ENCODE assay signal across 8 cellular contexts in the genomic region with DNA sequence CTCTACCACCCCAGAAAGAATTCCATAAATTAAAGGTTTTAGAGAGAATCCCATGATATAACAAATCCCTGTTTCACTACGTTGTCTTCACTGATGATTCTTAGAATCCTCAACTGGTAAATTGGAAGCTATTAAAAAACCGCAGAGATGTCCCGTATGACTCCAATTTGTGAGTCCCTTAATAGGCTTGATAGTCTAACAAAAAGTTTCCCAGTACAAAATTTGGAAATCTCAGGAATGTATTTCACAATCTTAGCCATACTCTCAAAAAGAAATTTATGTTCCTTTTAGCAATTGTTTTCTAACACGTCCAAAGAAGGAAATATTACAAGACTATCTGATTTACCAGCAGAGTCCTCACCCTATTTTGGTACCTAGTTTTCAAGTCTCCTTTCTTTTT. TPM values are rescaled to one million over a fixed set of nuclear protein-coding genes. Genes with fewer than 3 reads are reported as not detected.
DNase-seq lines count a peak whose midpoint lies in the region; ATAC-seq and TF ChIP-seq lines count a peak whose summit lies in the region.

No MANE protein-coding gene starts in this region.

- H3K27me3 ChIP-seq in HCT116 (ENCODE audit: insufficient read depth, low read length): no peaks in the 10 kb centered on the region
- H3K27me3 ChIP-seq in naive thymus-derived CD4-positive, alpha-beta T cell (ENCODE audit: control insufficient read depth in 2 of 2, insufficient read depth in 2 of 2, low read length in 2 of 2): no peaks in the 10 kb centered on the region

- H3K27ac ChIP-seq in HCT116 (ENCODE audit: low read depth, low read length): no peak overlapping the region
- H3K27ac ChIP-seq in naive thymus-derived CD4-positive, alpha-beta T cell (ENCODE audit: low read depth, low read length): peak overlapping the region; percentile 93

- DNase-seq in AG08395 (ENCODE audit: low spot score) (peak; percentile 51), HCT116 (ENCODE audit: low read depth, low spot score) (no peak), NCI-H128 (lab: John Stamatoyannopoulos, UW; ENCODE audit: unreplicated experiment) (no peak), AG08396 (ENCODE audit: low spot score) (no peak)
- no peak for DNase-seq in naive thymus-derived CD4-positive, alpha-beta T cell

- peaks cover 5% of the 10 kb centered on the region; the same call in 1 of the 2 replicates for H4K20me1 ChIP-seq in HCT116 (ENCODE audit: insufficient read depth)

- no peak for ATAC-seq in HCT116
- ATAC-seq in naive thymus-derived CD4-positive, alpha-beta T cell: no peak
- no peak for ATAC-seq in HG03139 (IDR thresholded peaks at IDR 0.05; ENCODE audit: unreplicated experiment)
- no peak for ATAC-seq in HG03354 (IDR thresholded peaks at IDR 0.05; ENCODE audit: poor library complexity, severe bottlenecking, unreplicated experiment)

- TF ChIP-seq POLR2A in HCT116 (IDR thresholded peaks at IDR 0.05; ENCODE audit: borderline replicate concordance, extremely low read depth, insufficient read depth, insufficient read length): no peak

- H3K9me2 ChIP-seq in HCT116 (ENCODE audit: insufficient read depth): no peaks in the 10 kb centered on the region

- H3K27ac Mint-ChIP-seq in brain: no peak overlapping the region
- peak overlapping the region; percentile 78 to 99 (median 97) for H3K27ac Mint-ChIP-seq in naive thymus-derived CD4-positive, alpha-beta T cell

- no peak overlapping the region for H3K9ac ChIP-seq in HCT116 (ENCODE audit: low read length)

- H3K4me3 Mint-ChIP-seq in brain: peak overlapping the region in 3 of 5 experiments; percentile 11 to 68 (median 66)
- peak overlapping the region; percentile 84 to 99 (median 98) for H3K4me3 Mint-ChIP-seq in naive thymus-derived CD4-positive, alpha-beta T cell

- no peak for TF ChIP-seq CTCF in HCT116 (IDR thresholded peaks at IDR 0.05 in 2 of 3, conservative IDR thresholded peaks at IDR 0.05 in 1 of 3; ENCODE audit: borderline replicate concordance in 1 of 3, insufficient read depth in 1 of 3, low read depth in 2 of 3, low read length in 2 of 3)
- TF ChIP-seq CTCF in brain (conservative IDR thresholded peaks at IDR 0.05): no peak

- peaks cover 68% of the 10 kb centered on the region for H3K27me3 Mint-ChIP-seq in brain
- no peaks in the 10 kb centered on the region for H3K27me3 Mint-ChIP-seq in naive thymus-derived CD4-positive, alpha-beta T cell

- CTCF ChIA-PET in HCT116 (lab: Charles Lee): no interaction called here
- CTCF ChIA-PET in naive thymus-derived CD4-positive, alpha-beta T cell (lab: Charles Lee): interaction anchor here (6.1 to 6.2 kb wide), 2 partner anchors 21 to 32 kb away, joined by 42 to 66 read pairs; no protein-coding TSS in a partner anchor

- POLR2A ChIA-PET in HCT116 (lab: Charles Lee): interaction anchor here (1.5 to 3.3 kb wide), 2 partner anchors 10 to 13 kb away, joined by 3 to 15 read pairs; no protein-coding TSS in a partner anchor
- POLR2A ChIA-PET in naive thymus-derived CD4-positive, alpha-beta T cell (lab: Charles Lee): interaction anchor here (1.4 to 5.7 kb wide), 5 partner anchors 10 to 31 kb away, joined by 5 to 43 read pairs (median 11); no protein-coding TSS in a partner anchor

- peaks cover 71% of the 10 kb centered on the region for H3K79me2 ChIP-seq in HCT116 (ENCODE audit: insufficient read depth, low read length)

- TF ChIP-seq RAD21 in HCT116 (IDR thresholded peaks at IDR 0.05; ENCODE audit: low read depth): no peak

- peaks cover 63 to 73% of the 10 kb centered on the region in 2 experiments for H3K4me1 ChIP-seq in HCT116 (ENCODE audit: control insufficient read depth in 1 of 2, insufficient read depth in 2 of 2, low read length in 2 of 2)
- H3K4me1 ChIP-seq in naive thymus-derived CD4-positive, alpha-beta T cell (ENCODE audit: control insufficient read depth in 2 of 2, insufficient read depth in 2 of 2, low read length in 2 of 2): peaks cover 40 to 55% of the 10 kb centered on the region in 2 donors

- no peaks in the 10 kb centered on the region for H3K36me3 ChIP-seq in HCT116 (ENCODE audit: control insufficient read depth in 1 of 2, insufficient read depth in 2 of 2, low read length in 2 of 2)
- H3K36me3 ChIP-seq in naive thymus-derived CD4-positive, alpha-beta T cell (ENCODE audit: control insufficient read depth in 2 of 3, insufficient read depth in 3 of 3, low read length in 3 of 3): no peaks in the 10 kb centered on the region

- H3K9me3 Mint-ChIP-seq in brain: peaks cover 0 to 6% (median 0%) of the 10 kb centered on the region in 5 experiments
- peaks cover 0 to 5% (median 0%) of the 10 kb centered on the region in 11 donors for H3K9me3 Mint-ChIP-seq in naive thymus-derived CD4-positive, alpha-beta T cell

- no peaks in the 10 kb centered on the region for H3K36me3 Mint-ChIP-seq in brain
- H3K36me3 Mint-ChIP-seq in naive thymus-derived CD4-positive, alpha-beta T cell: peaks cover 0 to 28% (median 5%) of the 10 kb centered on the region in 5 donors

- BruUV-seq in HCT116 (replicated peaks; lab: Mats Ljungman, UMichigan): no TSS peak

- no peaks in the 10 kb centered on the region for H3K9me3 ChIP-seq in HCT116 (ENCODE audit: control insufficient read depth in 1 of 2, insufficient read depth in 1 of 2, low read depth in 1 of 2, low read length in 2 of 2)
- no peaks in the 10 kb centered on the region for H3K9me3 ChIP-seq in naive thymus-derived CD4-positive, alpha-beta T cell (ENCODE audit: control insufficient read depth in 2 of 3, low read length in 3 of 3)

- H2AFZ ChIP-seq in HCT116 (ENCODE audit: low read depth, low read length, poor library complexity, severe bottlenecking): no peak overlapping the region

- H3K4me1 Mint-ChIP-seq in brain: peaks cover 28% of the 10 kb centered on the region
- peaks cover 51 to 83% (median 69%) of the 10 kb centered on the region in 7 donors for H3K4me1 Mint-ChIP-seq in naive thymus-derived CD4-positive, alpha-beta T cell

- H3K4me3 ChIP-seq in HCT116 (replicated peaks in 1 of 2; ENCODE audit: low read depth in 1 of 2, low read length in 2 of 2): no peak overlapping the region
- H3K4me3 ChIP-seq in naive thymus-derived CD4-positive, alpha-beta T cell (ENCODE audit: low read length): peak overlapping the region; percentile 92

- H3K4me2 ChIP-seq in HCT116 (ENCODE audit: low read length): peak overlapping the region; percentile 82; the same call in 1 of the 2 replicates

- intact Hi-C loops in HCT116 (cut with micrococcal nuclease): no loop called here
- intact Hi-C loops in naive thymus-derived CD4-positive, alpha-beta T cell (cut with micrococcal nuclease): loop anchor here (1.0 to 10.0 kb wide), 3 partner anchors 742 to 1291 kb away; partner anchors contain the start of genes MDFIC (in 1 of the 2) and ST7 (in 1 of the 2)

- RAD21 ChIA-PET in HCT116 (lab: Charles Lee; ENCODE audit: low non-redundant PET in 1 of 2, low total read pairs in 2 of 2, uncharacterized antibody in 2 of 2, unreplicated experiment in 2 of 2): no interaction called here

TF ChIP-seq in HCT116, 20 proteins besides CTCF, POLR2A, EP300 and RAD21:
- TF ChIP-seq EZH2 (IDR thresholded peaks at IDR 0.05) (no peak), POLR2AphosphoS5 (IDR thresholded peaks at IDR 0.05; ENCODE audit: low read depth, low read length) (no peak), TCF7L2 (IDR thresholded peaks at IDR 0.05; ENCODE audit: borderline replicate concordance, extremely low read depth, insufficient read depth, insufficient read length) (no peak), EGR1 (IDR thresholded peaks at IDR 0.05; ENCODE audit: low read depth) (no peak), JUND (IDR thresholded peaks at IDR 0.05) (no peak)
- TF ChIP-seq, protein P1, sequence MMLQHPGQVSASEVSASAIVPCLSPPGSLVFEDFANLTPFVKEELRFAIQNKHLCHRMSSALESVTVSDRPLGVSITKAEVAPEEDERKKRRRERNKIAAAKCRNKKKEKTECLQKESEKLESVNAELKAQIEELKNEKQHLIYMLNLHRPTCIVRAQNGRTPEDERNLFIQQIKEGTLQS (IDR thresholded peaks at IDR 0.05): no peak

RNA-seq across cellular contexts. Expression of gene TES, which starts 2.5 kb away (rescaled TPM):
- total RNA-seq in HCT116 (2021; ENCODE audit: unreplicated experiment): 129 TPM
- polyA plus RNA-seq in HCT116 (2012): 122 and 129 TPM in 2 replicates
- polyA plus RNA-seq in brain (ENCODE audit: insufficient read depth, low read depth, low replicate concordance): 9.4 TPM
- total RNA-seq in naive thymus-derived CD4-positive, alpha-beta T cell: 100 to 1,000 TPM in 4 of 5 experiments, 10 to 100 TPM in 1; 99.2 to 120 (median 114) TPM
- 100 to 1,000 TPM; 189 to 195 TPM for polyA plus RNA-seq in naive thymus-derived CD4-positive, alpha-beta T cell

Comparison
In these comparisons a context has a peak if more than half of its experiments do, and no peak if none do; other contexts are left out.
1. H3K27ac Mint-ChIP-seq: peak in naive thymus-derived CD4-positive, alpha-beta T cell (9 of 9); none in brain (0 of 5).